In the genomic region with DNA sequence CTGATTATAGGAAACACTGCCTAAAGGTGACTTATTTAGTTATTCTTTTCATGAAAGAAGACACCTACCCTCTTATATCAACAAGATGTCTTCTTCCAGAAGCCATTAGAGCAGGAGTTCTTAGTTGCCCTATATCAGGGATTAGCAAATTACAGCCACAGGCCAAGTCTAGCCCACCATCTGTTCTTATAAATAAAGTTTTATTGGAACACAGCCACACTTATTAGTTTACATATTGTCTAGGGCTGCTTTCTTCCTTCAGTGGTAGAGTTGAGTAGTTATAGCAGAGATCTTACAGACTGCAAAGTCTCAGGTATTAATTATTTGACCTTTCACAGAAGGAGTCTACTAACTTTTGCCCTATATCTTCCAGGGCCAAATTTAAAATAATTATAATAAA, we compare ENCODE assay signal across 8 cellular contexts.
"Had no signal": no experiment of that assay in that cellular context is flagged by ENCODE, and none has a peak within 500 bp of the region (broad histone marks: within the 10 kb centered on the region; RNA-seq: fewer than 3 reads in every experiment).

No MANE protein-coding gene starts in this region.

- H3K9ac ChIP-seq: GM23248 had no signal

- H2AFZ ChIP-seq: GM23248 had no signal

- DNase-seq: GM23248, GOT3, H7, HFFc6 had no signal

- H3K27ac ChIP-seq: GM23248, HL-60 had no signal

- H3K9me3 ChIP-seq: HAP-1 had no signal

- FAIRE-seq: HepG2 had no signal

- ATAC-seq: HCT116, HepG2 had no signal

- H3K4me1 ChIP-seq: HAP-1 had no signal

- H3K36me3 ChIP-seq: HAP-1 had no signal

- H3K4me3 ChIP-seq: GM23248, HAP-1 had no signal
